In genomic region chr19:16896098-16896912, GRCh38 we compare ENCODE assay signal across 8 cellular contexts. TPM values are rescaled to one million over a fixed set of nuclear protein-coding genes. Genes with fewer than 3 reads are reported as not detected.
DNase-seq lines count a peak whose midpoint lies in the region; ATAC-seq and TF ChIP-seq lines count a peak whose summit lies in the region.

No MANE protein-coding gene starts in this region.

- H3K14ac ChIP-seq in H9 (ENCODE audit: insufficient read depth, low read length) = peak overlapping the region; percentile 46

- H3K27ac Mint-ChIP-seq in H9 = no peak overlapping the region
- peak overlapping the region; percentile 62 for H3K27ac Mint-ChIP-seq in activated CD8-positive, alpha-beta T cell treated with anti-CD3 and anti-CD28 coated beads, Interleukin-2, amount 10 ng/mL, durations not matched to agents 7 days and 5 days

- no peaks in the 10 kb centered on the region for H3K36me3 ChIP-seq in subcutaneous abdominal adipose tissue (ENCODE audit: control insufficient read depth in 5 of 5, insufficient read depth in 5 of 5, low read length in 5 of 5)

- no peak overlapping the region for H3K56ac ChIP-seq in H9 (ENCODE audit: insufficient read length, low read depth, low read length)

- H3K9me3 ChIP-seq in H9 (ENCODE audit: control insufficient read depth, low read depth, low read length) (no peaks in the 10 kb centered on the region), iPS-18c (ENCODE audit: control insufficient read depth, insufficient read depth, low read length) (peaks cover 3% of the 10 kb centered on the region), subcutaneous abdominal adipose tissue (ENCODE audit: control insufficient read depth in 5 of 5, low read length in 5 of 5) (no peaks in the 10 kb centered on the region)

- ATAC-seq in activated CD8-positive, alpha-beta T cell treated with anti-CD3 and anti-CD28 coated beads, Interleukin-2, amount 10 ng/mL, durations not matched to agents 7 days and 5 days = peak; percentile 7

- no peak overlapping the region for H3K18ac ChIP-seq in H9 (ENCODE audit: insufficient read length, low read depth, low read length)

- H3K27me3 ChIP-seq in H9 (ENCODE audit: insufficient read depth, low read length) (peaks cover 4% of the 10 kb centered on the region; the same call in 1 of the 2 replicates), subcutaneous abdominal adipose tissue (ENCODE audit: control insufficient read depth in 5 of 5, insufficient read depth in 4 of 5, low read length in 5 of 5) (no peaks in the 10 kb centered on the region)

- H3K4me3 ChIP-seq in AG04449 (ENCODE audit: low read depth, low read length) (peak overlapping the region; percentile 49), iPS-18c (ENCODE audit: insufficient read depth, low read depth, low read length) (peak overlapping the region; percentile 42), subcutaneous abdominal adipose tissue (ENCODE audit: low read depth in 1 of 5, low read length in 5 of 5) (peak overlapping the region; percentile 53 to 71 (median 64))

- POLR2A ChIA-PET in AG04449 (lab: Yijun Ruan, JAX) = interaction anchor here (0.5 kb wide), 1 partner anchor 60 kb away, joined by 3 read pairs; no protein-coding TSS in a partner anchor
- POLR2A ChIA-PET in activated CD8-positive, alpha-beta T cell treated with anti-CD3 and anti-CD28 coated beads, Interleukin-2, amount 10 ng/mL, durations not matched to agents 7 days and 5 days (lab: Charles Lee) = no interaction called here

- no peak for DNase-seq in AG04449 (ENCODE audit: low read depth, low spot score)
- DNase-seq in H9 = peak; percentile 69
- DNase-seq in activated CD8-positive, alpha-beta T cell treated with anti-CD3 and anti-CD28 coated beads, Interleukin-2, amount 10 ng/mL, durations not matched to agents 7 days and 5 days = no peak
- no peak for DNase-seq in NCI-H2171 (lab: John Stamatoyannopoulos, UW)
- DNase-seq in substantia nigra (lab: John Stamatoyannopoulos, UW) = no peak
- DNase-seq in NCI-H1694 (lab: John Stamatoyannopoulos, UW) = no peak

- no peak for TF ChIP-seq CTCF in AG04449 (IDR thresholded peaks at IDR 0.05; ENCODE audit: insufficient read depth, low read length, missing control alignments)
- no peak for TF ChIP-seq CTCF in H9 (conservative IDR thresholded peaks at IDR 0.05)

- H2AK5ac ChIP-seq in H9 (ENCODE audit: insufficient read length, low read length) = no peak overlapping the region

- H3K23me2 ChIP-seq in H9 (ENCODE audit: insufficient read length, low read depth, low read length, poor library complexity, severe bottlenecking) = peaks cover 11% of the 10 kb centered on the region

- H2BK5ac ChIP-seq in H9 (ENCODE audit: insufficient read length, low read length) = no peak overlapping the region

- no peak overlapping the region for H3K4ac ChIP-seq in H9 (ENCODE audit: low read depth, low read length)

- H3T11ph ChIP-seq in H9 (ENCODE audit: low read length) = no peak overlapping the region

- no peak overlapping the region for H2BK15ac ChIP-seq in H9 (ENCODE audit: low read depth, low read length)

- no peaks in the 10 kb centered on the region for H3K79me2 ChIP-seq in H9 (ENCODE audit: insufficient read depth, low read length)

- no peak overlapping the region for H3K9ac ChIP-seq in H9 (ENCODE audit: extremely low read depth, insufficient read length, low read length)
- H3K9ac ChIP-seq in subcutaneous abdominal adipose tissue (ENCODE audit: low read length in 5 of 5) = peak overlapping the region in 4 of 5 donors; percentile 13 to 73 (median 60)

- no peak overlapping the region for H2BK120ac ChIP-seq in H9 (ENCODE audit: low read depth, low read length, poor library complexity, severe bottlenecking)

- WGBS in H9 (ENCODE audit: extremely low coverage, insufficient read length, low lambda C conversion rate) = no CpG with 5 or more reads among the region's 58 CpGs

- no peak overlapping the region for H3K23ac ChIP-seq in H9 (ENCODE audit: insufficient read length, low read depth, low read length)

- H4K91ac ChIP-seq in H9 (ENCODE audit: insufficient read length, low read depth, low read length) = no peak overlapping the region

- peak overlapping the region; percentile 55 for H3K4me2 ChIP-seq in H9 (ENCODE audit: insufficient read depth, insufficient read length, low read length)

- H3K4me1 Mint-ChIP-seq in H9 = peaks cover 0 to 9% of the 10 kb centered on the region in 2 experiments; a peak in 3 of 4 replicates
- H3K4me1 Mint-ChIP-seq in activated CD8-positive, alpha-beta T cell treated with anti-CD3 and anti-CD28 coated beads, Interleukin-2, amount 10 ng/mL, durations not matched to agents 7 days and 5 days (ENCODE audit: low read depth) = peaks cover 56% of the 10 kb centered on the region

- H2AFZ ChIP-seq in H9 (ENCODE audit: low read length) = no peak overlapping the region

- H3K27me3 Mint-ChIP-seq in H9 (ENCODE audit: low read depth) = peaks cover 31% of the 10 kb centered on the region
- H3K27me3 Mint-ChIP-seq in activated CD8-positive, alpha-beta T cell treated with anti-CD3 and anti-CD28 coated beads, Interleukin-2, amount 10 ng/mL, durations not matched to agents 7 days and 5 days (ENCODE audit: low read depth) = peaks cover 31% of the 10 kb centered on the region

- H3K79me1 ChIP-seq in H9 (ENCODE audit: insufficient read depth, low read depth, low read length, poor library complexity, severe bottlenecking) = no peaks in the 10 kb centered on the region

- CTCF ChIA-PET in AG04449 (lab: Yijun Ruan, JAX) = no interaction called here
- CTCF ChIA-PET in activated CD8-positive, alpha-beta T cell treated with anti-CD3 and anti-CD28 coated beads, Interleukin-2, amount 10 ng/mL, durations not matched to agents 7 days and 5 days (lab: Charles Lee) = no interaction called here

- no peak overlapping the region for H2BK20ac ChIP-seq in H9 (ENCODE audit: low read depth, low read length, poor library complexity, severe bottlenecking)

- no peak overlapping the region for H4K8ac ChIP-seq in H9 (replicated peaks; ENCODE audit: insufficient read length, low read depth, low read length)

- H3K4me1 ChIP-seq in H9 (ENCODE audit: insufficient read depth, low read length) = no peaks in the 10 kb centered on the region
- peaks cover 0 to 54% (median 29%) of the 10 kb centered on the region in 5 donors for H3K4me1 ChIP-seq in subcutaneous abdominal adipose tissue (ENCODE audit: control insufficient read depth in 5 of 5, insufficient read depth in 5 of 5, low read length in 5 of 5)

- peak overlapping the region; percentile 68 to 85 for H3K4me3 Mint-ChIP-seq in H9
- peak overlapping the region; percentile 53 for H3K4me3 Mint-ChIP-seq in activated CD8-positive, alpha-beta T cell treated with anti-CD3 and anti-CD28 coated beads, Interleukin-2, amount 10 ng/mL, durations not matched to agents 7 days and 5 days

- H3K9me3 Mint-ChIP-seq in H9 = no peaks in the 10 kb centered on the region; a peak in 1 of 5 replicates
- H3K9me3 Mint-ChIP-seq in activated CD8-positive, alpha-beta T cell treated with anti-CD3 and anti-CD28 coated beads, Interleukin-2, amount 10 ng/mL, durations not matched to agents 7 days and 5 days (ENCODE audit: insufficient read depth) = no peaks in the 10 kb centered on the region

- H4K20me1 ChIP-seq in H9 (ENCODE audit: control insufficient read depth, insufficient read depth, insufficient read length) = peaks cover 3% of the 10 kb centered on the region

- H3K27ac ChIP-seq in H9 (ENCODE audit: insufficient read length, low read depth, low read length) = no peak overlapping the region
- no peak overlapping the region for H3K27ac ChIP-seq in subcutaneous abdominal adipose tissue (ENCODE audit: low read depth, low read length)
- no peak overlapping the region for H3K27ac ChIP-seq in substantia nigra (ENCODE audit: low read depth, low read length, poor library complexity, severe bottlenecking)

- H3K36me3 Mint-ChIP-seq in H9 (ENCODE audit: insufficient read depth in 1 of 3, low read depth in 3 of 3) = no peaks in the 10 kb centered on the region
- H3K36me3 Mint-ChIP-seq in activated CD8-positive, alpha-beta T cell treated with anti-CD3 and anti-CD28 coated beads, Interleukin-2, amount 10 ng/mL, durations not matched to agents 7 days and 5 days (ENCODE audit: low read depth) = peaks cover 4% of the 10 kb centered on the region

- no peak overlapping the region for H2BK12ac ChIP-seq in H9 (ENCODE audit: insufficient read length, low read depth, low read length)

- H4K5ac ChIP-seq in H9 (ENCODE audit: insufficient read length, low read depth, low read length) = no peak overlapping the region

RNA-seq across cellular contexts. Expression of gene F2RL3, which starts 7.5 kb away (rescaled TPM):
- total RNA-seq in H9 (2021) = not detected in 2 replicates
- under 1 TPM; 0.34 to 0.74 TPM for total RNA-seq in activated CD8-positive, alpha-beta T cell treated with anti-CD3 and anti-CD28 coated beads, Interleukin-2, amount 10 ng/mL, durations not matched to agents 7 days and 5 days
